Comparison of ENCODE assay signal across 9 cellular contexts in the genomic region with DNA sequence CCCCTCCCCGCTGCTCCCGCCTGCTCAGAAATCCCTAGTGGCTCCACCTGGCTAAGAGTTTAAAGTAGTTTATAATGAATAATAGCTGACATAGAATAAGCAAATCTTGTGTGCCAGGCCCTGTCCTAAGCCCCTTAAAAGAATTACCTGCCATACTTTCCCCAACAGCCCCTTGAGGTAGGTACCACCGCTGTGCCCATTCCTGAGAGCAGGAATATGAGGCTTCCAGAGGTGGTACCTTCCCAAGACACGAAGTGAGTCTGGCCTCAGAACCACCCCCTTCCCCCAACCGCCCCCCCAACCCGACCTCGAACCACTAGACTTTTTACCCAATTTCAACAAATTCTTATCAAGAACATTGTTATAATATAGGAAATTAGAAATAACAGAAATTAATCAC. TPM values are rescaled to one million over a fixed set of nuclear protein-coding genes. Genes with fewer than 3 reads are reported as not detected.
A peak's percentile ranks its signal among the peaks of the same experiment; 100 is the strongest.
DNase-seq lines count a peak whose midpoint lies in the region; ATAC-seq, FAIRE-seq and TF ChIP-seq lines count a peak whose summit lies in the region.
"Had no signal": no experiment of that assay in that cellular context is flagged by ENCODE, and none has a peak within 500 bp of the region (broad histone marks: within the 10 kb centered on the region; RNA-seq: fewer than 3 reads in every experiment).

No MANE protein-coding gene starts in this region.

- H3K79me2 ChIP-seq in HepG2 (ENCODE audit: insufficient read depth, low read length): no peaks in the 10 kb centered on the region

- in situ Hi-C loops in HepG2 (cut with HindIII; ENCODE audit: extremely low pct_ligation_motif_present, low pct_unique_long_range_greater_than_20kb): loop anchor here (5.0 kb wide), 2 partner anchors 52 to 68 kb away; a partner anchor contains a TSS

- H2AFZ ChIP-seq in HepG2 (ENCODE audit: low read length): no peak overlapping the region

- TF ChIP-seq EP300 in HepG2 (IDR thresholded peaks at IDR 0.05; ENCODE audit: low read depth in 2 of 2, low read length in 2 of 2) (no peak), HepG2 (CRISPR knock-in tag; IDR thresholded peaks at IDR 0.05; ENCODE audit: borderline replicate concordance) (no peak), suprapubic skin (IDR thresholded peaks at IDR 0.05) (no peak)

- no peak for TF ChIP-seq POLR2A in HepG2 (IDR thresholded peaks at IDR 0.05; ENCODE audit: insufficient read depth in 1 of 2, low read depth in 2 of 2, low read length in 2 of 2)
- TF ChIP-seq POLR2A in suprapubic skin (IDR thresholded peaks at IDR 0.05): no peak

- H3K4me3 ChIP-seq in HepG2 (replicated peaks in 1 of 3; ENCODE audit: insufficient read depth in 1 of 3, low read depth in 2 of 3, low read length in 3 of 3): peak overlapping the region in 2 of 3 experiments; percentile 93 to 95; a peak in 3 of 6 replicates
- peak overlapping the region; percentile 96 for H3K4me3 ChIP-seq in suprapubic skin

- no peak for TF ChIP-seq RAD21 in HepG2 (CRISPR knock-in tag; IDR thresholded peaks at IDR 0.05)

- TF ChIP-seq CTCF in HepG2 (CRISPR knock-in tag; IDR thresholded peaks at IDR 0.05) (no peak), suprapubic skin (IDR thresholded peaks at IDR 0.05) (no peak)

- H3K4me3 Mint-ChIP-seq in activated CD4-positive, alpha-beta T cell treated with anti-CD3 and anti-CD28 coated beads, Interleukin-2, amount 10 ng/mL, durations not matched to agents 7 days and 5 days: peak overlapping the region; percentile 89
- peak overlapping the region; percentile 97 for H3K4me3 Mint-ChIP-seq in activated T-helper 2 cell treated with anti-CD3 and anti-CD28 coated beads, Interferon-gamma antibody, Interleukin-2, Interleukin-4, amounts not matched to agents 10 μg/mL and 5 μg/mL and 100 μg/mL, durations not matched to agents 14 hours and 24 hours and 36 hours (ENCODE audit: low read depth)

- H3K27me3 ChIP-seq in HepG2 (ENCODE audit: control insufficient read depth in 1 of 2, insufficient read depth in 2 of 2, low read length in 2 of 2): peaks cover 1 to 11% of the 10 kb centered on the region in 2 experiments; a peak in 3 of 5 replicates
- no peaks in the 10 kb centered on the region for H3K27me3 ChIP-seq in suprapubic skin

- no peak overlapping the region for H3K27ac ChIP-seq in HepG2 (ENCODE audit: extremely low read length, insufficient read depth, low read length)
- no peak overlapping the region for H3K27ac ChIP-seq in suprapubic skin

- ATAC-seq in HepG2 (no peak), GM21723 (IDR thresholded peaks at IDR 0.05; ENCODE audit: unreplicated experiment) (no peak)
- ATAC-seq: esophagus mucosa had no signal

- no peak overlapping the region for H3K27ac Mint-ChIP-seq in activated CD4-positive, alpha-beta T cell treated with anti-CD3 and anti-CD28 coated beads, Interleukin-2, amount 10 ng/mL, durations not matched to agents 7 days and 5 days
- H3K27ac Mint-ChIP-seq in activated T-helper 2 cell treated with anti-CD3 and anti-CD28 coated beads, Interferon-gamma antibody, Interleukin-2, Interleukin-4, amounts not matched to agents 10 μg/mL and 5 μg/mL and 100 μg/mL, durations not matched to agents 14 hours and 24 hours and 36 hours: peak overlapping the region; percentile 81

- no peak for DNase-seq in activated CD4-positive, alpha-beta T cell treated with anti-CD3 and anti-CD28 coated beads, Interleukin-2, amount 10 ng/mL, durations not matched to agents 7 days and 5 days
- no peak for DNase-seq in activated CD4-positive, alpha-beta T cell treated with anti-CD3 and anti-CD28 coated beads for 4 hours
- DNase-seq in activated T-helper 2 cell treated with anti-CD3 and anti-CD28 coated beads, Interferon-gamma antibody, Interleukin-2, Interleukin-4, amounts not matched to agents 10 μg/mL and 5 μg/mL and 100 μg/mL, durations not matched to agents 14 hours and 24 hours and 36 hours (ENCODE audit: low spot score): no peak
- DNase-seq in HepG2 (ENCODE audit: low spot score): no peak
- DNase-seq in suprapubic skin (ENCODE audit: low spot score in 2 of 2): no peak
- no peak for DNase-seq in NCI-H1417 treated with DMSO at 0.1 percent for 48 hours (lab: John Stamatoyannopoulos, UW)
- no peak for DNase-seq in cerebellar cortex (ENCODE audit: low spot score)

- H3K36me3 ChIP-seq in HepG2 (replicated peaks in 1 of 2; ENCODE audit: control insufficient read depth in 1 of 2, insufficient read depth in 2 of 2, low read length in 2 of 2) (no peaks in the 10 kb centered on the region), suprapubic skin (no peaks in the 10 kb centered on the region)

- H3K4me2 ChIP-seq in HepG2 (ENCODE audit: low read depth, low read length): peak overlapping the region; percentile 93

- H3K9me3 Mint-ChIP-seq in activated CD4-positive, alpha-beta T cell treated with anti-CD3 and anti-CD28 coated beads, Interleukin-2, amount 10 ng/mL, durations not matched to agents 7 days and 5 days: no peaks in the 10 kb centered on the region
- H3K9me3 Mint-ChIP-seq in activated T-helper 2 cell treated with anti-CD3 and anti-CD28 coated beads, Interferon-gamma antibody, Interleukin-2, Interleukin-4, amounts not matched to agents 10 μg/mL and 5 μg/mL and 100 μg/mL, durations not matched to agents 14 hours and 24 hours and 36 hours: no peaks in the 10 kb centered on the region

- H3K27me3 Mint-ChIP-seq in activated CD4-positive, alpha-beta T cell treated with anti-CD3 and anti-CD28 coated beads, Interleukin-2, amount 10 ng/mL, durations not matched to agents 7 days and 5 days: peaks cover 14% of the 10 kb centered on the region
- peaks cover 7% of the 10 kb centered on the region for H3K27me3 Mint-ChIP-seq in activated T-helper 2 cell treated with anti-CD3 and anti-CD28 coated beads, Interferon-gamma antibody, Interleukin-2, Interleukin-4, amounts not matched to agents 10 μg/mL and 5 μg/mL and 100 μg/mL, durations not matched to agents 14 hours and 24 hours and 36 hours (ENCODE audit: low read depth)

- 81% methylated on average over 7 of the region's 7 CpGs for WGBS in HepG2 (ENCODE audit: low lambda C conversion rate)
- WGBS in suprapubic skin: 67% methylated on average over 7 of the region's 7 CpGs

- H4K20me1 ChIP-seq in HepG2 (ENCODE audit: insufficient read depth, low read length): no peaks in the 10 kb centered on the region

- BruUV-seq in HepG2 (replicated peaks; lab: Mats Ljungman, UMichigan): TSS peak; percentile 41

- H3K36me3 Mint-ChIP-seq in activated CD4-positive, alpha-beta T cell treated with anti-CD3 and anti-CD28 coated beads, Interleukin-2, amount 10 ng/mL, durations not matched to agents 7 days and 5 days (ENCODE audit: low read depth): no peaks in the 10 kb centered on the region
- peaks cover 9% of the 10 kb centered on the region for H3K36me3 Mint-ChIP-seq in activated T-helper 2 cell treated with anti-CD3 and anti-CD28 coated beads, Interferon-gamma antibody, Interleukin-2, Interleukin-4, amounts not matched to agents 10 μg/mL and 5 μg/mL and 100 μg/mL, durations not matched to agents 14 hours and 24 hours and 36 hours (ENCODE audit: low read depth)

- H3K4me1 ChIP-seq in HepG2 (ENCODE audit: insufficient read depth, low read length) (peaks cover 61% of the 10 kb centered on the region), suprapubic skin (peaks cover 45% of the 10 kb centered on the region)

- intact Hi-C loops in activated T-helper 2 cell treated with anti-CD3 and anti-CD28 coated beads, Interferon-gamma antibody, Interleukin-2, Interleukin-4, amounts not matched to agents 10 μg/mL and 5 μg/mL and 100 μg/mL, durations not matched to agents 14 hours and 24 hours and 36 hours (cut with micrococcal nuclease): loop anchor here (5.0 to 10.0 kb wide), 3 partner anchors 52 to 256 kb away; a partner anchor contains a TSS
- intact Hi-C loops in HepG2 (cut with micrococcal nuclease; ENCODE audit: unreplicated experiment): loop anchor here (5.0 kb wide), 2 partner anchors 48 to 63 kb away; no protein-coding TSS in a partner anchor

- H3K9me3 ChIP-seq in HepG2 (ENCODE audit: low read length): no peaks in the 10 kb centered on the region
- H3K9me3 ChIP-seq in suprapubic skin: no peaks in the 10 kb centered on the region

- peaks cover 20% of the 10 kb centered on the region for H3K4me1 Mint-ChIP-seq in activated CD4-positive, alpha-beta T cell treated with anti-CD3 and anti-CD28 coated beads, Interleukin-2, amount 10 ng/mL, durations not matched to agents 7 days and 5 days
- H3K4me1 Mint-ChIP-seq in activated T-helper 2 cell treated with anti-CD3 and anti-CD28 coated beads, Interferon-gamma antibody, Interleukin-2, Interleukin-4, amounts not matched to agents 10 μg/mL and 5 μg/mL and 100 μg/mL, durations not matched to agents 14 hours and 24 hours and 36 hours (ENCODE audit: low read depth): peaks cover 27% of the 10 kb centered on the region

- FAIRE-seq in HepG2 (lab: Jason Lieb, UNC): no peak

- POLR2A ChIA-PET in activated CD4-positive, alpha-beta T cell treated with anti-CD3 and anti-CD28 coated beads, Interleukin-2, amount 10 ng/mL, durations not matched to agents 7 days and 5 days (lab: Charles Lee): no interaction called here
- POLR2A ChIA-PET in HepG2 (lab: Yijun Ruan, JAX): interaction anchor here (1.5 to 2.6 kb wide), 2 partner anchors 45 to 68 kb away, joined by 3 to 9 read pairs; a partner anchor contains a TSS

- H3K9ac ChIP-seq in HepG2 (ENCODE audit: insufficient read depth, low read depth, low read length): no peak overlapping the region

- CTCF ChIA-PET in activated CD4-positive, alpha-beta T cell treated with anti-CD3 and anti-CD28 coated beads, Interleukin-2, amount 10 ng/mL, durations not matched to agents 7 days and 5 days (lab: Charles Lee): interaction anchor here (0.9 to 1.9 kb wide), 4 partner anchors 7 to 68 kb away, joined by 3 to 8 read pairs (median 4); a partner anchor contains a TSS
- CTCF ChIA-PET in HepG2 (lab: Yijun Ruan, JAX; ENCODE audit: low intra/inter-chr PET ratio, low total read pairs): no interaction called here

RNA-seq across cellular contexts. Expression of a gene that starts 1.2 kb away (rescaled TPM):
- total RNA-seq in activated CD4-positive, alpha-beta T cell treated with anti-CD3 and anti-CD28 coated beads, Interleukin-2, amount 10 ng/mL, durations not matched to agents 7 days and 5 days: 1 to 10 TPM; 4.1 to 5.0 TPM
- total RNA-seq in activated T-helper 2 cell treated with anti-CD3 and anti-CD28 coated beads, Interferon-gamma antibody, Interleukin-2, Interleukin-4, amounts not matched to agents 10 μg/mL and 5 μg/mL and 100 μg/mL, durations not matched to agents 14 hours and 24 hours and 36 hours: 26.4 and 28.2 TPM in 2 replicates
- total RNA-seq in HepG2 (2016; rRNA removed; fragmentation: Illumina TruSeq; extraction: Trizol): 5.7 and 9.0 TPM in 2 replicates
- total RNA-seq in HepG2 (2016; cell fraction: cytosol; rRNA removed; fragmentation: Illumina TruSeq; extraction: Trizol; ENCODE audit: low read depth): 4.3 and 4.9 TPM in 2 replicates
- total RNA-seq in HepG2 (2016; cell fraction: insoluble cytoplasmic fraction; rRNA removed; fragmentation: Illumina TruSeq; extraction: Trizol): 4.8 and 8.8 TPM in 2 replicates
- 7.3 and 7.9 TPM in 2 replicates for total RNA-seq in HepG2 (2016; cell fraction: membrane; rRNA removed; fragmentation: Illumina TruSeq; extraction: Trizol)
- total RNA-seq in HepG2 (2016; cell fraction: nucleus; rRNA removed; fragmentation: Illumina TruSeq; extraction: Trizol): 7.5 and 8.4 TPM in 2 replicates
- polyA plus RNA-seq in HepG2 (2011; rRNA removed): 16.5 and 17.2 TPM in 2 replicates
- polyA plus RNA-seq in HepG2 (2011; cell fraction: cytosol; rRNA removed): 17.9 and 18.6 TPM in 2 replicates
- 10.2 and 11.0 TPM in 2 replicates for polyA plus RNA-seq in HepG2 (2011; cell fraction: nucleus; rRNA removed)
- polyA plus RNA-seq in HepG2 (2012): 7.6 and 9.4 TPM in 2 replicates
- polyA plus RNA-seq in HepG2 (2016; cell fraction: cytosol; fragmentation: Illumina TruSeq; extraction: Trizol; ENCODE audit: low read depth): 3.4 and 4.3 TPM in 2 replicates
- 4.7 and 5.8 TPM in 2 replicates for polyA plus RNA-seq in HepG2 (2016; cell fraction: insoluble cytoplasmic fraction; fragmentation: Illumina TruSeq; extraction: Trizol; ENCODE audit: low read depth)
- polyA plus RNA-seq in HepG2 (2016; cell fraction: membrane; fragmentation: Illumina TruSeq; extraction: Trizol; ENCODE audit: low read depth): 4.9 and 6.1 TPM in 2 replicates
- 9.1 and 12.2 TPM in 2 replicates for polyA plus RNA-seq in HepG2 (2016; cell fraction: nucleus; fragmentation: Illumina TruSeq; extraction: Trizol; ENCODE audit: insufficient read depth, low read depth)
- polyA minus RNA-seq in HepG2 (2011; rRNA and poly(A)+ RNA removed; ENCODE audit: low replicate concordance): 34.5 and 67.6 TPM in 2 replicates
- 10.7 and 12.8 TPM in 2 replicates for polyA minus RNA-seq in HepG2 (2011; cell fraction: cytosol; rRNA and poly(A)+ RNA removed)
- polyA minus RNA-seq in HepG2 (2011; cell fraction: nucleus; rRNA and poly(A)+ RNA removed): 12.6 and 14.9 TPM in 2 replicates
- total RNA-seq in suprapubic skin: 10 to 100 TPM; 35.6 to 39.8 (median 38.2) TPM

RNA-seq across cellular contexts. Expression of a gene that starts 28.1 kb away (rescaled TPM):
- not detected for total RNA-seq in activated CD4-positive, alpha-beta T cell treated with anti-CD3 and anti-CD28 coated beads, Interleukin-2, amount 10 ng/mL, durations not matched to agents 7 days and 5 days
- not detected in 2 replicates for total RNA-seq in activated T-helper 2 cell treated with anti-CD3 and anti-CD28 coated beads, Interferon-gamma antibody, Interleukin-2, Interleukin-4, amounts not matched to agents 10 μg/mL and 5 μg/mL and 100 μg/mL, durations not matched to agents 14 hours and 24 hours and 36 hours
- 0.55 and 0.86 TPM in 2 replicates for total RNA-seq in HepG2 (2016; rRNA removed; fragmentation: Illumina TruSeq; extraction: Trizol)
- 0.30 TPM in 1 of 2 replicates, not detected in the other for total RNA-seq in HepG2 (2016; cell fraction: cytosol; rRNA removed; fragmentation: Illumina TruSeq; extraction: Trizol; ENCODE audit: low read depth)
- 0.61 and 0.73 TPM in 2 replicates for total RNA-seq in HepG2 (2016; cell fraction: insoluble cytoplasmic fraction; rRNA removed; fragmentation: Illumina TruSeq; extraction: Trizol)
- total RNA-seq in HepG2 (2016; cell fraction: membrane; rRNA removed; fragmentation: Illumina TruSeq; extraction: Trizol): 0.53 and 1.1 TPM in 2 replicates
- total RNA-seq in HepG2 (2016; cell fraction: nucleus; rRNA removed; fragmentation: Illumina TruSeq; extraction: Trizol): 0.22 TPM in 1 of 2 replicates, not detected in the other
- polyA plus RNA-seq in HepG2 (2011; rRNA removed): 1.0 and 1.7 TPM in 2 replicates
- polyA plus RNA-seq in HepG2 (2011; cell fraction: cytosol; rRNA removed): 1.0 and 1.3 TPM in 2 replicates
- 0.43 and 0.51 TPM in 2 replicates for polyA plus RNA-seq in HepG2 (2011; cell fraction: nucleus; rRNA removed)
- polyA plus RNA-seq in HepG2 (2012): 0.33 and 2.5 TPM in 2 replicates
- 0.27 and 0.35 TPM in 2 replicates for polyA plus RNA-seq in HepG2 (2016; cell fraction: cytosol; fragmentation: Illumina TruSeq; extraction: Trizol; ENCODE audit: low read depth)
- 0.44 and 0.59 TPM in 2 replicates for polyA plus RNA-seq in HepG2 (2016; cell fraction: insoluble cytoplasmic fraction; fragmentation: Illumina TruSeq; extraction: Trizol; ENCODE audit: low read depth)
- 0.34 and 0.37 TPM in 2 replicates for polyA plus RNA-seq in HepG2 (2016; cell fraction: membrane; fragmentation: Illumina TruSeq; extraction: Trizol; ENCODE audit: low read depth)
- polyA plus RNA-seq in HepG2 (2016; cell fraction: nucleus; fragmentation: Illumina TruSeq; extraction: Trizol; ENCODE audit: insufficient read depth, low read depth): 0.55 TPM in 1 of 2 replicates, not detected in the other
- 0.14 and 1.8 TPM in 2 replicates for polyA minus RNA-seq in HepG2 (2011; rRNA and poly(A)+ RNA removed; ENCODE audit: low replicate concordance)
- polyA minus RNA-seq in HepG2 (2011; cell fraction: cytosol; rRNA and poly(A)+ RNA removed): 0.88 TPM in 1 of 2 replicates, not detected in the other
- 0.77 and 0.87 TPM in 2 replicates for polyA minus RNA-seq in HepG2 (2011; cell fraction: nucleus; rRNA and poly(A)+ RNA removed)
- total RNA-seq in suprapubic skin: 1 to 10 TPM in 3 of 4 donors, under 1 TPM in 1; 0.95 to 5.8 (median 4.3) TPM
